Comparison of ENCODE assay signal across 8 cellular contexts in the genomic region with DNA sequence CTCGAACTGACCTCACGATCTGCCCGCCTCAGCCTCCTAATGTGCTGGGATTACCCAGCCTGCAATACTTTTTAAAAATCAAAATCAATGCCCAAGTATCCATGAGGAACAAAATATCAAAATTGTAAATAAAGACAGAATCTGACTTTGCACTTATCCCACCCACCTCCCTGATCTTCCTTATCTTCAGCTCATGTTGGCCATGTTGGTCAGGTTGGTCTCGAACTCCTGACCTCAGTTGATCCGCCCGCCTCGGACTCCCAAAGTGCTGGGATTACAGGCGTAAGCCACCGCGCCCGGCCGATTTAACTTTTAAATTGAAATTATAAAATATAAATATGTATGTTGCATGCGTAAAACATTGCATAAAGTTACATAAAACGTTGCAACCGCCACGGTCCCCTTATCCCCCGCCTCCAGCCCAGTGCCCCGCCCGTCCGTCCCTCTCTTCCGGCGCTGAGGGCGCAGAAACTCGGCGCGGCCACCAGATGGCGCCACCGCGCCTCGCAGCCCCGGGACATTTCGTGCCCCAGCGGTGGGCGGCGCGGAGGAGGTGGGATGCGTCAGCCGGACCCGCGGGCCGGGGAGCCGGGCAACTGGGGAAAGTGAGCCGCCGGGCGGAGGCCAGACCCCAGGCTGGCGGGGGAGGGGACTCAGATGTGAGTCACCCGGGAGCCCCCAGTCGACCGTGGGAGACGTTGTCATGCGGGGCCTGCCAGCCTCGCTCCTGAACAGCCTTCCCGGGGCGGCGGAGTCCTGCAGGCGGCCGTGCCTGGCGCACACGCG. TPM values are rescaled to one million over a fixed set of nuclear protein-coding genes. Genes with fewer than 3 reads are reported as not detected.
DNase-seq lines count a peak whose midpoint lies in the region.

No MANE protein-coding gene starts in this region.

- H2BK120ac ChIP-seq in neuronal stem cell (ENCODE audit: low read depth, low read length), result no peak overlapping the region

- H3K9me3 ChIP-seq in neuronal stem cell (replicated peaks in 1 of 2; ENCODE audit: control insufficient read depth in 2 of 2, insufficient read depth in 1 of 2, low read depth in 1 of 2, low read length in 2 of 2), result no peaks in the 10 kb centered on the region

- peak; percentile 61 to 76 for DNase-seq in AML-193 (lab: John Stamatoyannopoulos, UW)
- DNase-seq in GM19240 (ENCODE audit: insufficient read length, low spot score), result peak; percentile 78
- DNase-seq in KBM-7, result peak; percentile 92
- peak; percentile 30 for DNase-seq in SHP77 treated with DMSO at 0.1 percent for 48 hours (lab: John Stamatoyannopoulos, UW)
- DNase-seq in activated gamma-delta T cell treated with anti-CD3 and anti-CD28 coated beads, Interleukin-2, amount 50 U/mL, for 16 hours (ENCODE audit: low read depth), result peak; percentile 90
- peak; percentile 71 for DNase-seq in foreskin melanocyte
- DNase-seq in neuronal stem cell (ENCODE audit: low spot score), result peak; percentile 88
- DNase-seq in stromal cell of bone marrow (ENCODE audit: low read depth), result peak; percentile 69

- H2AK5ac ChIP-seq in neuronal stem cell (ENCODE audit: low read depth, low read length), result peak overlapping the region; percentile 90

- H3K27me3 ChIP-seq in neuronal stem cell (ENCODE audit: control insufficient read depth in 3 of 3, insufficient read depth in 3 of 3, low read depth in 1 of 3, low read length in 3 of 3), result peaks cover 0 to 42% (median 18%) of the 10 kb centered on the region in 3 experiments

- H3K4me1 ChIP-seq in neuronal stem cell (ENCODE audit: control insufficient read depth in 2 of 2, insufficient read depth in 1 of 2, low read depth in 1 of 2, low read length in 2 of 2), result peaks cover 19 to 20% of the 10 kb centered on the region in 2 donors

- H3K36me3 ChIP-seq in neuronal stem cell (replicated peaks in 1 of 2; ENCODE audit: control insufficient read depth in 2 of 2, insufficient read depth in 2 of 2, low read length in 2 of 2), result peaks cover 0 to 5% of the 10 kb centered on the region in 2 donors

- H3K4ac ChIP-seq in neuronal stem cell (ENCODE audit: low read length), result peak overlapping the region; percentile 95

- no peak overlapping the region for H3K14ac ChIP-seq in neuronal stem cell (ENCODE audit: low read length)

- H3K4me3 ChIP-seq in neuronal stem cell (ENCODE audit: low read length in 2 of 2), result peak overlapping the region; percentile 16 to 31

- no peak overlapping the region for H3K9ac ChIP-seq in neuronal stem cell (ENCODE audit: low read depth, low read length, poor library complexity)

- no CpG with 5 or more reads among the region's 60 CpGs for WGBS in neuronal stem cell (ENCODE audit: extremely low coverage in 2 of 2, insufficient read length in 2 of 2, insufficient replicate concordance in 1 of 2), 2 donors

- H2BK5ac ChIP-seq in neuronal stem cell (ENCODE audit: low read length), result peak overlapping the region; percentile 66

- in situ Hi-C loops in KBM-7 (cut with MboI; ENCODE audit: low pct_unique_long_range_greater_than_20kb, low sequenced_read_pairs), result no loop called here

- H3K27ac ChIP-seq in neuronal stem cell (replicated peaks; ENCODE audit: low read length), result no peak overlapping the region

- peak overlapping the region; percentile 95 for H3K23ac ChIP-seq in neuronal stem cell (ENCODE audit: low read depth, low read length, poor library complexity)

- no peak overlapping the region for H4K91ac ChIP-seq in neuronal stem cell (ENCODE audit: low read depth, low read length, poor library complexity)

- H3K79me1 ChIP-seq in neuronal stem cell (ENCODE audit: low read depth, low read length), result no peaks in the 10 kb centered on the region

- H3K4me2 ChIP-seq in neuronal stem cell (ENCODE audit: insufficient read depth, low read length, poor library complexity, severe bottlenecking), result peak overlapping the region; percentile 64

- peak overlapping the region; percentile 84 for H2AFZ ChIP-seq in neuronal stem cell (ENCODE audit: low read length)

- H2BK15ac ChIP-seq in neuronal stem cell (ENCODE audit: low read length), result peak overlapping the region; percentile 38

- H3K18ac ChIP-seq in neuronal stem cell (ENCODE audit: low read length), result peak overlapping the region; percentile 88

- H4K8ac ChIP-seq in neuronal stem cell (ENCODE audit: low read depth, low read length), result no peak overlapping the region

- peak overlapping the region; percentile 73 for H2BK12ac ChIP-seq in neuronal stem cell (ENCODE audit: low read length)

RNA-seq across cellular contexts. Expression of gene GADD45B, which starts 1.5 kb away (rescaled TPM):
- 3.0 TPM for polyA plus RNA-seq in neuronal stem cell (2013, experiment 1 of 2)
- polyA plus RNA-seq in neuronal stem cell (2013, experiment 2 of 2), result 2.3 TPM

RNA-seq across cellular contexts. Expression of gene LMNB2, which starts 17.7 kb away (rescaled TPM):
- 123 TPM for polyA plus RNA-seq in neuronal stem cell (2013, experiment 1 of 2)
- polyA plus RNA-seq in neuronal stem cell (2013, experiment 2 of 2), result 124 TPM

RNA-seq across cellular contexts. Expression of gene TIMM13, which starts 47.0 kb away (rescaled TPM):
- 75.3 TPM for polyA plus RNA-seq in neuronal stem cell (2013, experiment 1 of 2)
- polyA plus RNA-seq in neuronal stem cell (2013, experiment 2 of 2), result 72.7 TPM

Comparison
In these comparisons a context has a peak if more than half of its experiments do, and no peak if none do; other contexts are left out.
1. DNase-seq: peak in every context shown above with its lines; median percentile 92 in KBM-7; 90 in activated gamma-delta T cell treated with anti-CD3 and anti-CD28 coated beads, Interleukin-2, amount 50 U/mL, for 16 hours; 88 in neuronal stem cell; 78 in GM19240; 71 in foreskin melanocyte; 69 in stromal cell of bone marrow; 68 in AML-193; 30 in SHP77 treated with DMSO at 0.1 percent for 48 hours.